In genomic region chr2:197240018-197240712, GRCh38 we compare ENCODE assay signal across 14 cellular contexts.
DNase-seq lines count a peak whose midpoint lies in the region; ATAC-seq lines count a peak whose summit lies in the region.
"Had no signal": no experiment of that assay in that cellular context is flagged by ENCODE, and none has a peak within 500 bp of the region (broad histone marks: within the 10 kb centered on the region; RNA-seq: fewer than 3 reads in every experiment).

No MANE protein-coding gene starts in this region.

- no peaks in the 10 kb centered on the region; the same call in 1 of the 2 replicates for H3K36me3 ChIP-seq in Karpas-422 (ENCODE audit: insufficient read depth, low read length)

- H3K36me3 Mint-ChIP-seq in activated CD4-positive, alpha-beta T cell treated with anti-CD3 and anti-CD28 coated beads, Interleukin-2, amount 10 ng/mL, durations not matched to agents 24 days and 14 days (ENCODE audit: low read depth): peaks cover 18% of the 10 kb centered on the region
- peaks cover 14% of the 10 kb centered on the region for H3K36me3 Mint-ChIP-seq in activated naive CD8-positive, alpha-beta T cell treated with anti-CD3 and anti-CD28 coated beads, Interleukin-2, amount 10 ng/mL, durations not matched to agents 7 days and 5 days
- H3K36me3 Mint-ChIP-seq in stimulated activated memory B cell treated with anti-CD40 and anti-IgM and Interleukin-4, amounts not matched to agents 10 μg/mL and 1 μg/mL and 100 μg/mL, for 72 hours: peaks cover 20% of the 10 kb centered on the region
- H3K36me3 Mint-ChIP-seq: mesothelial cell of epicardium had no signal

- peaks cover 67% of the 10 kb centered on the region for H3K4me1 Mint-ChIP-seq in activated CD4-positive, alpha-beta T cell treated with anti-CD3 and anti-CD28 coated beads, Interleukin-2, amount 10 ng/mL, durations not matched to agents 24 days and 14 days
- H3K4me1 Mint-ChIP-seq in activated naive CD8-positive, alpha-beta T cell treated with anti-CD3 and anti-CD28 coated beads, Interleukin-2, amount 10 ng/mL, durations not matched to agents 7 days and 5 days: peaks cover 70% of the 10 kb centered on the region
- peaks cover 83% of the 10 kb centered on the region for H3K4me1 Mint-ChIP-seq in stimulated activated memory B cell treated with anti-CD40 and anti-IgM and Interleukin-4, amounts not matched to agents 10 μg/mL and 1 μg/mL and 100 μg/mL, for 72 hours
- H3K4me1 Mint-ChIP-seq: mesothelial cell of epicardium had no signal

- DNase-seq in activated CD4-positive, alpha-beta T cell treated with anti-CD3 and anti-CD28 coated beads, Interleukin-2, amount 10 ng/mL, durations not matched to agents 24 days and 14 days: peak; percentile 76
- DNase-seq in activated CD4-positive, alpha-beta T cell treated with anti-CD3 and anti-CD28 coated beads, Interleukin-2, amount 50 U/mL, for 48 hours: no peak
- DNase-seq in Karpas-422 (no peak), GDM1 (lab: John Stamatoyannopoulos, UW) (no peak)
- no peak for DNase-seq in activated naive CD8-positive, alpha-beta T cell treated with anti-CD3 and anti-CD28 coated beads, Interleukin-2, amount 10 ng/mL, durations not matched to agents 7 days and 5 days
- DNase-seq: EL, H7, SHP77 had no signal

- H3K27ac ChIP-seq in Karpas-422 (ENCODE audit: low read length): peak overlapping the region; percentile 77
- H3K27ac ChIP-seq: hepatocyte had no signal

- peak overlapping the region; percentile 12 for H3K9ac ChIP-seq in Karpas-422 (ENCODE audit: low read length)

- no peaks in the 10 kb centered on the region for H4K20me1 ChIP-seq in Karpas-422 (ENCODE audit: insufficient read depth, low read depth, low read length)

- H3K4me3 Mint-ChIP-seq in activated CD4-positive, alpha-beta T cell treated with anti-CD3 and anti-CD28 coated beads, Interleukin-2, amount 10 ng/mL, durations not matched to agents 24 days and 14 days: peak overlapping the region; percentile 86
- peak overlapping the region; percentile 92 for H3K4me3 Mint-ChIP-seq in activated naive CD8-positive, alpha-beta T cell treated with anti-CD3 and anti-CD28 coated beads, Interleukin-2, amount 10 ng/mL, durations not matched to agents 7 days and 5 days
- peak overlapping the region; percentile 50 for H3K4me3 Mint-ChIP-seq in stimulated activated memory B cell treated with anti-CD40 and anti-IgM and Interleukin-4, amounts not matched to agents 10 μg/mL and 1 μg/mL and 100 μg/mL, for 72 hours
- H3K4me3 Mint-ChIP-seq: mesothelial cell of epicardium had no signal

- peak overlapping the region; percentile 91 for H3K27ac Mint-ChIP-seq in activated CD4-positive, alpha-beta T cell treated with anti-CD3 and anti-CD28 coated beads, Interleukin-2, amount 10 ng/mL, durations not matched to agents 24 days and 14 days
- H3K27ac Mint-ChIP-seq in activated naive CD8-positive, alpha-beta T cell treated with anti-CD3 and anti-CD28 coated beads, Interleukin-2, amount 10 ng/mL, durations not matched to agents 7 days and 5 days: peak overlapping the region; percentile 91
- H3K27ac Mint-ChIP-seq in stimulated activated memory B cell treated with anti-CD40 and anti-IgM and Interleukin-4, amounts not matched to agents 10 μg/mL and 1 μg/mL and 100 μg/mL, for 72 hours: peak overlapping the region; percentile 87
- H3K27ac Mint-ChIP-seq: mesothelial cell of epicardium had no signal

- ATAC-seq in activated naive CD8-positive, alpha-beta T cell treated with anti-CD3 and anti-CD28 coated beads, Interleukin-2, amount 10 ng/mL, durations not matched to agents 7 days and 5 days (ENCODE audit: low read depth): peak; percentile 32
- peak; percentile 53 for ATAC-seq in stimulated activated memory B cell treated with anti-CD40 and anti-IgM and Interleukin-4, amounts not matched to agents 10 μg/mL and 1 μg/mL and 100 μg/mL, for 72 hours
- no peak for ATAC-seq in GM21619 (IDR thresholded peaks at IDR 0.05; ENCODE audit: unreplicated experiment)
- no peak for ATAC-seq in HG02642 (IDR thresholded peaks at IDR 0.05; ENCODE audit: poor library complexity, unreplicated experiment)
- ATAC-seq: K562 had no signal

- POLR2A ChIA-PET in activated naive CD8-positive, alpha-beta T cell treated with anti-CD3 and anti-CD28 coated beads, Interleukin-2, amount 10 ng/mL, durations not matched to agents 7 days and 5 days (lab: Charles Lee): interaction anchor here (0.7 to 5.9 kb wide), 12 partner anchors 8 to 67 kb away, joined by 3 to 61 read pairs (median 6); partner anchors contain the start of gene ANKRD44

- H3K27me3 Mint-ChIP-seq in activated CD4-positive, alpha-beta T cell treated with anti-CD3 and anti-CD28 coated beads, Interleukin-2, amount 10 ng/mL, durations not matched to agents 24 days and 14 days: no peaks in the 10 kb centered on the region
- no peaks in the 10 kb centered on the region for H3K27me3 Mint-ChIP-seq in activated naive CD8-positive, alpha-beta T cell treated with anti-CD3 and anti-CD28 coated beads, Interleukin-2, amount 10 ng/mL, durations not matched to agents 7 days and 5 days
- no peaks in the 10 kb centered on the region for H3K27me3 Mint-ChIP-seq in stimulated activated memory B cell treated with anti-CD40 and anti-IgM and Interleukin-4, amounts not matched to agents 10 μg/mL and 1 μg/mL and 100 μg/mL, for 72 hours

- H3K9me3 Mint-ChIP-seq in activated CD4-positive, alpha-beta T cell treated with anti-CD3 and anti-CD28 coated beads, Interleukin-2, amount 10 ng/mL, durations not matched to agents 24 days and 14 days: peaks cover 5% of the 10 kb centered on the region
- H3K9me3 Mint-ChIP-seq in activated naive CD8-positive, alpha-beta T cell treated with anti-CD3 and anti-CD28 coated beads, Interleukin-2, amount 10 ng/mL, durations not matched to agents 7 days and 5 days: no peaks in the 10 kb centered on the region
- no peaks in the 10 kb centered on the region for H3K9me3 Mint-ChIP-seq in stimulated activated memory B cell treated with anti-CD40 and anti-IgM and Interleukin-4, amounts not matched to agents 10 μg/mL and 1 μg/mL and 100 μg/mL, for 72 hours
- H3K9me3 Mint-ChIP-seq: mesothelial cell of epicardium had no signal

- H3K4me1 ChIP-seq in Karpas-422 (ENCODE audit: low read length): peaks cover 74% of the 10 kb centered on the region

- no peaks in the 10 kb centered on the region for H3K9me3 ChIP-seq in Karpas-422 (ENCODE audit: low read length)

- H3K4me3 ChIP-seq in Karpas-422 (ENCODE audit: low read length): peak overlapping the region; percentile 24; the same call in 1 of the 2 replicates
- H3K4me3 ChIP-seq: hepatocyte, K562 had no signal

- no peaks in the 10 kb centered on the region for H3K27me3 ChIP-seq in Karpas-422 (ENCODE audit: low read length)
- H3K27me3 ChIP-seq: hepatocyte had no signal

- H3K4me2 ChIP-seq in Karpas-422 (ENCODE audit: low read depth, low read length, poor library complexity, severe bottlenecking): peak overlapping the region; percentile 72
- H3K4me2 ChIP-seq: hepatocyte had no signal

- H2AFZ ChIP-seq in Karpas-422 (ENCODE audit: low read length): no peak overlapping the region
- H2AFZ ChIP-seq: hepatocyte had no signal

- no peaks in the 10 kb centered on the region for H3K9me2 ChIP-seq in Karpas-422 (replicated peaks; ENCODE audit: insufficient read depth, low read length)

- intact Hi-C loops in activated CD4-positive, alpha-beta T cell treated with anti-CD3 and anti-CD28 coated beads, Interleukin-2, amount 10 ng/mL, durations not matched to agents 24 days and 14 days (cut with micrococcal nuclease): loop anchor here (1.0 to 2.0 kb wide), 2 partner anchors 15 to 53 kb away; no protein-coding TSS in a partner anchor

- H3K79me2 ChIP-seq in Karpas-422 (ENCODE audit: low read length): peaks cover 91% of the 10 kb centered on the region
- H3K79me2 ChIP-seq: hepatocyte had no signal

Comparison
In these comparisons a context has a peak if more than half of its experiments do, and no peak if none do; other contexts are left out.
1. ATAC-seq: peak in activated naive CD8-positive, alpha-beta T cell treated with anti-CD3 and anti-CD28 coated beads, Interleukin-2, amount 10 ng/mL, durations not matched to agents 7 days and 5 days (single experiment) and stimulated activated memory B cell treated with anti-CD40 and anti-IgM and Interleukin-4, amounts not matched to agents 10 μg/mL and 1 μg/mL and 100 μg/mL, for 72 hours (single experiment); none in GM21619 (single experiment) and HG02642 (single experiment).
2. Peak in every context shown above with its lines, with median percentiles within 50 percentile points of each other: H3K27ac Mint-ChIP-seq and H3K4me3 Mint-ChIP-seq.